In the genomic region with DNA sequence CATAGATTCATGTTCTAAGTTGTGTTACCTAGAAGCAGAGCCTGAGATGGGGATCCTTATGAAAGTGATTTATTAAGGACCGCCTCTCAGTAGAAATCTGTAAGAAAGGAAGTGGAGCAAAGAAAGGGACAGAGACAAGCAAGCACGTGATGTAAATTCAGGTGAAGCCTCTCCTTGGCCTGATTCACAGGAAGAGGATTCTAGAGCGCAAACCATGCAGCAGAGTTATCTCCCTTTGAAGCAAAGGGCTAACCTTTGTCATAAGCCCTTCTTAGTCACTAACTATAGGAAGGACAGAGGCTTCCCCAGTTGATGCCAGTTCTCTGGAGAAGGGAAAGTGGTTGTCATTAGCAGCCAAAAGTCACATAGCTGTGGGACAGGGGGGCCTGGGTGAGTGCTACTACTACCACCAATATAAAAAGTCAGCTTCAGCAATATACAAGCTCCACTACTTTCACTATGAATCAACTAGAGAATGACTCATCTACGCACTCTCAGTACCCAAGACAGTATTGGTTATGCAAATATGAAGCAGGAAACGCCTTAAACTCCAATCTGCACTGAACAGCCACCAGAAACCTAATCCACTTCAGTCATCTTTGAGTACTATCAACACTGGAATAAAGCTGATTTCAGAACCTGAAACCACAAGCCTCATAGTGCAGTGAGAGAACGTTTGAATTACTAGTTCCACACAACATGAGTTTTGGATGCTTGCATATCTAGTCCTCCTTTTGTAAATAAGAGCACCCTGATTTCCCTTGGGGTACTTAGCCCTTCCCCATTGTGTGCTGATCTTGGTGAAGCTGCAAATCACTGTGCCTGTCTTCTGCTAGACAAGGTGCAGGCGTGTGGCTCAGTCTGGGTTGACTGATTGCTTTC, we compare ENCODE assay signal across 1 cellular context.
A peak's percentile ranks its signal among the peaks of the same experiment; 100 is the strongest.
TF ChIP-seq lines count a peak whose summit lies in the region.

No MANE protein-coding gene starts in this region.

TF ChIP-seq in HEK293, 187 proteins besides CTCF, POLR2A, EP300 and RAD21 (continued from another document and continues in another):
- TF ChIP-seq, protein P1, sequence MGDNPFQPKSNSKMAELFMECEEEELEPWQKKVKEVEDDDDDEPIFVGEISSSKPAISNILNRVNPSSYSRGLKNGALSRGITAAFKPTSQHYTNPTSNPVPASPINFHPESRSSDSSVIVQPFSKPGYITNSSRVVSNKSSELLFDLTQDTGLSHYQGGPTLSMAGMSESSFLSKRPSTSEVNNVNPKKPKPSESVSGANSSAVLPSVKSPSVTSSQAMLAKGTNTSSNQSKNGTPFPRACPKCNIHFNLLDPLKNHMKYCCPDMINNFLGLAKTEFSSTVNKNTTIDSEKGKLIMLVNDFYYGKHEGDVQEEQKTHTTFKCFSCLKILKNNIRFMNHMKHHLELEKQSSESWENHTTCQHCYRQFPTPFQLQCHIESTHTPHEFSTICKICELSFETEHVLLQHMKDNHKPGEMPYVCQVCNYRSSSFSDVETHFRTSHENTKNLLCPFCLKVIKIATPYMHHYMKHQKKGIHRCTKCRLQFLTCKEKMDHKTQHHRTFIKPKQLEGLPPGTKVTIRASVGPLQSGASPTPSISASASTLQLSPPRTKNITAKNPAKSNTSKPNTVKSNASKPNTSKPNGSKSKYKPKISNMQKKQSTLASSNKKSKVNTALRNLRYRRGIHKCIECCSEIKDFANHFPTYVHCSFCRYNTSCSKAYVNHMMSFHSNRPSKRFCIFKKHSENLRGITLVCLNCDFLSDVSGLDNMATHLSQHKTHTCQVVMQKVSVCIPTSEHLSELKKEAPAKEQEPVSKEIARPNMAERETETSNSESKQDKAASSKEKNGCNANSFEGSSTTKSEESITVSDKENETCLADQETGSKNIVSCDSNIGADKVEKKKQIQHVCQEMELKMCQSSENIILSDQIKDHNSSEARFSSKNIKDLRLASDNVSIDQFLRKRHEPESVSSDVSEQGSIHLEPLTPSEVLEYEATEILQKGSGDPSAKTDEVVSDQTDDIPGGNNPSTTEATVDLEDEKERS (tag by site-specific recombination; IDR thresholded peaks at IDR 0.05) = no peak
- TF ChIP-seq ZNF248 (tag by site-specific recombination; IDR thresholded peaks at IDR 0.05) (no peak), ZNF23 (tag by site-specific recombination; IDR thresholded peaks at IDR 0.05; ENCODE audit: borderline replicate concordance) (no peak), ZNF335 (tag by site-specific recombination; conservative IDR thresholded peaks at IDR 0.05) (no peak), MZF1 (tag by site-specific recombination; IDR thresholded peaks at IDR 0.05; ENCODE audit: borderline replicate concordance) (no peak), ZBTB17 (tag by site-specific recombination; IDR thresholded peaks at IDR 0.05) (peak; percentile 74), ZFHX2 (tag by site-specific recombination; conservative IDR thresholded peaks at IDR 0.05) (no peak), ZIC2 (tag by site-specific recombination; IDR thresholded peaks at IDR 0.05) (no peak), ZNF221 (tag by site-specific recombination; IDR thresholded peaks at IDR 0.05; ENCODE audit: borderline replicate concordance) (no peak), ZNF701 (tag by site-specific recombination; IDR thresholded peaks at IDR 0.05) (no peak), ZNF404 (tag by site-specific recombination; IDR thresholded peaks at IDR 0.05) (no peak), FEZF1 (tag by site-specific recombination; IDR thresholded peaks at IDR 0.05) (no peak), ZNF274 (IDR thresholded peaks at IDR 0.05; ENCODE audit: low read length) (no peak), ZNF274 (tag by site-specific recombination; IDR thresholded peaks at IDR 0.05; ENCODE audit: borderline replicate concordance) (no peak), ZEB2 (tag by site-specific recombination; IDR thresholded peaks at IDR 0.05) (peak; percentile 81; the same call in 1 of the 2 replicates), ZNF2 (tag by site-specific recombination; IDR thresholded peaks at IDR 0.05) (0 out of 2 replicates have a peak, but pooled peaks have one; percentile 36), ZNF529 (tag by site-specific recombination; IDR thresholded peaks at IDR 0.05; ENCODE audit: insufficient replicate concordance) (no peak), ZNF132 (tag by site-specific recombination; IDR thresholded peaks at IDR 0.05; ENCODE audit: borderline replicate concordance) (no peak), ZSCAN23 (tag by site-specific recombination; IDR thresholded peaks at IDR 0.05) (no peak), ZNF223 (tag by site-specific recombination; IDR thresholded peaks at IDR 0.05) (no peak), SETDB1 (IDR thresholded peaks at IDR 0.05; ENCODE audit: insufficient read length, low read length) (no peak), OSR2 (tag by site-specific recombination; IDR thresholded peaks at IDR 0.05) (peak; percentile 65), HOXA7 (CRISPR knock-in tag; IDR thresholded peaks at IDR 0.05; ENCODE audit: borderline replicate concordance) (no peak), ZNF660 (tag by site-specific recombination; IDR thresholded peaks at IDR 0.05) (peak; percentile 47; the same call in 1 of the 2 replicates), ZXDB (tag by site-specific recombination; IDR thresholded peaks at IDR 0.05) (no peak), ZNF623 (tag by site-specific recombination; IDR thresholded peaks at IDR 0.05) (no peak), SALL2 (tag by site-specific recombination; IDR thresholded peaks at IDR 0.05; ENCODE audit: borderline replicate concordance) (no peak), ZNF433 (tag by site-specific recombination; IDR thresholded peaks at IDR 0.05; ENCODE audit: low read depth) (no peak), ZNF37A (tag by site-specific recombination; IDR thresholded peaks at IDR 0.05) (no peak), ZNF776 (tag by site-specific recombination; IDR thresholded peaks at IDR 0.05; ENCODE audit: borderline replicate concordance) (no peak), ZNF366 (tag by site-specific recombination; conservative IDR thresholded peaks at IDR 0.05) (peak; percentile 77), ZBTB20 (tag by site-specific recombination; IDR thresholded peaks at IDR 0.05) (no peak), ZNF624 (tag by site-specific recombination; IDR thresholded peaks at IDR 0.05) (no peak)
- TF ChIP-seq, protein P2, sequence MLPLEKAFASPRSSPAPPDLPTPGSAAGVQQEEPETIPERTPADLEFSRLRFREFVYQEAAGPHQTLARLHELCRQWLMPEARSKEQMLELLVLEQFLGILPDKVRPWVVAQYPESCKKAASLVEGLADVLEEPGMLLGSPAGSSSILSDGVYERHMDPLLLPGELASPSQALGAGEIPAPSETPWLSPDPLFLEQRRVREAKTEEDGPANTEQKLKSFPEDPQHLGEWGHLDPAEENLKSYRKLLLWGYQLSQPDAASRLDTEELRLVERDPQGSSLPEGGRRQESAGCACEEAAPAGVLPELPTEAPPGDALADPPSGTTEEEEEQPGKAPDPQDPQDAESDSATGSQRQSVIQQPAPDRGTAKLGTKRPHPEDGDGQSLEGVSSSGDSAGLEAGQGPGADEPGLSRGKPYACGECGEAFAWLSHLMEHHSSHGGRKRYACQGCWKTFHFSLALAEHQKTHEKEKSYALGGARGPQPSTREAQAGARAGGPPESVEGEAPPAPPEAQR (tag by site-specific recombination; IDR thresholded peaks at IDR 0.05) = no peak
- TF ChIP-seq, protein P3, sequence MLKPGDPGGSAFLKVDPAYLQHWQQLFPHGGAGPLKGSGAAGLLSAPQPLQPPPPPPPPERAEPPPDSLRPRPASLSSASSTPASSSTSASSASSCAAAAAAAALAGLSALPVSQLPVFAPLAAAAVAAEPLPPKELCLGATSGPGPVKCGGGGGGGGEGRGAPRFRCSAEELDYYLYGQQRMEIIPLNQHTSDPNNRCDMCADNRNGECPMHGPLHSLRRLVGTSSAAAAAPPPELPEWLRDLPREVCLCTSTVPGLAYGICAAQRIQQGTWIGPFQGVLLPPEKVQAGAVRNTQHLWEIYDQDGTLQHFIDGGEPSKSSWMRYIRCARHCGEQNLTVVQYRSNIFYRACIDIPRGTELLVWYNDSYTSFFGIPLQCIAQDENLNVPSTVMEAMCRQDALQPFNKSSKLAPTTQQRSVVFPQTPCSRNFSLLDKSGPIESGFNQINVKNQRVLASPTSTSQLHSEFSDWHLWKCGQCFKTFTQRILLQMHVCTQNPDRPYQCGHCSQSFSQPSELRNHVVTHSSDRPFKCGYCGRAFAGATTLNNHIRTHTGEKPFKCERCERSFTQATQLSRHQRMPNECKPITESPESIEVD (tag by site-specific recombination; IDR thresholded peaks at IDR 0.05) = peak; percentile 68
- TF ChIP-seq, protein P4, sequence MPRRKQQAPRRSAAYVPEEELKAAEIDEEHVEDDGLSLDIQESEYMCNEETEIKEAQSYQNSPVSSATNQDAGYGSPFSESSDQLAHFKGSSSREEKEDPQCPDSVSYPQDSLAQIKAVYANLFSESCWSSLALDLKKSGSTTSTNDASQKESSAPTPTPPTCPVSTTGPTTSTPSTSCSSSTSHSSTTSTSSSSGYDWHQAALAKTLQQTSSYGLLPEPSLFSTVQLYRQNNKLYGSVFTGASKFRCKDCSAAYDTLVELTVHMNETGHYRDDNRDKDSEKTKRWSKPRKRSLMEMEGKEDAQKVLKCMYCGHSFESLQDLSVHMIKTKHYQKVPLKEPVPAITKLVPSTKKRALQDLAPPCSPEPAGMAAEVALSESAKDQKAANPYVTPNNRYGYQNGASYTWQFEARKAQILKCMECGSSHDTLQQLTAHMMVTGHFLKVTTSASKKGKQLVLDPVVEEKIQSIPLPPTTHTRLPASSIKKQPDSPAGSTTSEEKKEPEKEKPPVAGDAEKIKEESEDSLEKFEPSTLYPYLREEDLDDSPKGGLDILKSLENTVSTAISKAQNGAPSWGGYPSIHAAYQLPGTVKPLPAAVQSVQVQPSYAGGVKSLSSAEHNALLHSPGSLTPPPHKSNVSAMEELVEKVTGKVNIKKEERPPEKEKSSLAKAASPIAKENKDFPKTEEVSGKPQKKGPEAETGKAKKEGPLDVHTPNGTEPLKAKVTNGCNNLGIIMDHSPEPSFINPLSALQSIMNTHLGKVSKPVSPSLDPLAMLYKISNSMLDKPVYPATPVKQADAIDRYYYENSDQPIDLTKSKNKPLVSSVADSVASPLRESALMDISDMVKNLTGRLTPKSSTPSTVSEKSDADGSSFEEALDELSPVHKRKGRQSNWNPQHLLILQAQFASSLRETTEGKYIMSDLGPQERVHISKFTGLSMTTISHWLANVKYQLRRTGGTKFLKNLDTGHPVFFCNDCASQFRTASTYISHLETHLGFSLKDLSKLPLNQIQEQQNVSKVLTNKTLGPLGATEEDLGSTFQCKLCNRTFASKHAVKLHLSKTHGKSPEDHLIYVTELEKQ (tag by site-specific recombination; IDR thresholded peaks at IDR 0.05; ENCODE audit: borderline replicate concordance) = no peak
- TF ChIP-seq, protein P5, sequence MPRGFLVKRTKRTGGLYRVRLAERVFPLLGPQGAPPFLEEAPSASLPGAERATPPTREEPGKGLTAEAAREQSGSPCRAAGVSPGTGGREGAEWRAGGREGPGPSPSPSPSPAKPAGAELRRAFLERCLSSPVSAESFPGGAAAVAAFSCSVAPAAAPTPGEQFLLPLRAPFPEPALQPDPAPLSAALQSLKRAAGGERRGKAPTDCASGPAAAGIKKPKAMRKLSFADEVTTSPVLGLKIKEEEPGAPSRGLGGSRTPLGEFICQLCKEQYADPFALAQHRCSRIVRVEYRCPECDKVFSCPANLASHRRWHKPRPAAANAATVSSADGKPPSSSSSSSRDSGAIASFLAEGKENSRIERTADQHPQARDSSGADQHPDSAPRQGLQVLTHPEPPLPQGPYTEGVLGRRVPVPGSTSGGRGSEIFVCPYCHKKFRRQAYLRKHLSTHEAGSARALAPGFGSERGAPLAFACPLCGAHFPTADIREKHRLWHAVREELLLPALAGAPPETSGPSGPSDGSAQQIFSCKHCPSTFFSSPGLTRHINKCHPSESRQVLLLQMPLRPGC (tag by site-specific recombination; IDR thresholded peaks at IDR 0.05) = peak; percentile 56
- TF ChIP-seq, protein P6, sequence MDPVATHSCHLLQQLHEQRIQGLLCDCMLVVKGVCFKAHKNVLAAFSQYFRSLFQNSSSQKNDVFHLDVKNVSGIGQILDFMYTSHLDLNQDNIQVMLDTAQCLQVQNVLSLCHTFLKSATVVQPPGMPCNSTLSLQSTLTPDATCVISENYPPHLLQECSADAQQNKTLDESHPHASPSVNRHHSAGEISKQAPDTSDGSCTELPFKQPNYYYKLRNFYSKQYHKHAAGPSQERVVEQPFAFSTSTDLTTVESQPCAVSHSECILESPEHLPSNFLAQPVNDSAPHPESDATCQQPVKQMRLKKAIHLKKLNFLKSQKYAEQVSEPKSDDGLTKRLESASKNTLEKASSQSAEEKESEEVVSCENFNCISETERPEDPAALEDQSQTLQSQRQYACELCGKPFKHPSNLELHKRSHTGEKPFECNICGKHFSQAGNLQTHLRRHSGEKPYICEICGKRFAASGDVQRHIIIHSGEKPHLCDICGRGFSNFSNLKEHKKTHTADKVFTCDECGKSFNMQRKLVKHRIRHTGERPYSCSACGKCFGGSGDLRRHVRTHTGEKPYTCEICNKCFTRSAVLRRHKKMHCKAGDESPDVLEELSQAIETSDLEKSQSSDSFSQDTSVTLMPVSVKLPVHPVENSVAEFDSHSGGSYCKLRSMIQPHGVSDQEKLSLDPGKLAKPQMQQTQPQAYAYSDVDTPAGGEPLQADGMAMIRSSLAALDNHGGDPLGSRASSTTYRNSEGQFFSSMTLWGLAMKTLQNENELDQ (tag by site-specific recombination; IDR thresholded peaks at IDR 0.05; ENCODE audit: low read depth) = no peak
- TF ChIP-seq, protein P7, sequence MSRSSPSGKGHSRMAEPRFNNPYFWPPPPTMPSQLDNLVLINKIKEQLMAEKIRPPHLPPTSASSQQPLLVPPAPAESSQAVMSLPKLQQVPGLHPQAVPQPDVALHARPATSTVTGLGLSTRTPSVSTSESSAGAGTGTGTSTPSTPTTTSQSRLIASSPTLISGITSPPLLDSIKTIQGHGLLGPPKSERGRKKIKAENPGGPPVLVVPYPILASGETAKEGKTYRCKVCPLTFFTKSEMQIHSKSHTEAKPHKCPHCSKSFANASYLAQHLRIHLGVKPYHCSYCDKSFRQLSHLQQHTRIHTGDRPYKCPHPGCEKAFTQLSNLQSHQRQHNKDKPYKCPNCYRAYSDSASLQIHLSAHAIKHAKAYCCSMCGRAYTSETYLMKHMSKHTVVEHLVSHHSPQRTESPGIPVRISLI (tag by site-specific recombination; IDR thresholded peaks at IDR 0.05) = 0 out of 2 replicates have a peak, but pooled peaks have one; percentile 50
